Comparison of ENCODE assay signal across 27 cellular contexts in genomic region chr3:76652524-76652923, GRCh38.
"Had no signal": no experiment of that assay in that cellular context is flagged by ENCODE, and none has a peak within 500 bp of the region (broad histone marks: within the 10 kb centered on the region; RNA-seq: fewer than 3 reads in every experiment).

No MANE protein-coding gene starts in this region.

- H3K27ac ChIP-seq: coronary artery, epithelial cell of prostate, esophagus squamous epithelium, gastrocnemius medialis, heart right ventricle, left lung, lower lobe of right lung had no signal

- FAIRE-seq: colon, endometrium, islet of Langerhans, keratinocyte had no signal

- H3K27me3 ChIP-seq: esophagus squamous epithelium, gastrocnemius medialis, heart right ventricle, left lung had no signal

- H3K4me1 ChIP-seq: esophagus squamous epithelium, gastrocnemius medialis, heart right ventricle, left lung, lower lobe of right lung had no signal

- ATAC-seq: effector memory CD8-positive, alpha-beta T cell; esophagus mucosa; gastrocnemius medialis; heart right ventricle; left cardiac atrium; left lung; left ventricle myocardium superior; lower lobe of right lung; mucosa of descending colon had no signal

- H3K36me3 ChIP-seq: esophagus squamous epithelium, gastrocnemius medialis, heart right ventricle, left lung, lower lobe of right lung had no signal

- H3K9me3 ChIP-seq: esophagus squamous epithelium, gastrocnemius medialis, heart right ventricle, left lung, lower lobe of right lung, mucosa of descending colon had no signal

- H3K4me3 ChIP-seq: coronary artery, esophagus squamous epithelium, gastrocnemius medialis, heart right ventricle, left lung, lower lobe of right lung, mucosa of descending colon had no signal

- DNase-seq: dermis blood vessel endothelial cell; effector CD8-positive, alpha-beta T cell; effector memory CD8-positive, alpha-beta T cell; endodermal cell; erythroblast; esophagus squamous epithelium; foreskin fibroblast; foreskin melanocyte; gastrocnemius medialis; glutamatergic neuron; head of caudate nucleus; heart right ventricle; hippocampal formation; left cardiac atrium; left lung; left ventricle myocardium superior; lower lobe of right lung; mesenchymal stem cell; mucosa of descending colon; naive B cell had no signal
